ENCODE assay signal across 1 cellular context in genomic region chr19:7533925-7534480, GRCh38.
A peak's percentile ranks its signal among the peaks of the same experiment; 100 is the strongest.
TF ChIP-seq lines count a peak whose summit lies in the region.

No MANE protein-coding gene starts in this region.

TF ChIP-seq in Ishikawa, 13 proteins besides CTCF, POLR2A, EP300 and RAD21 (continued from another document):
- 0 out of 2 replicates have a peak, but pooled peaks have one; percentile 16 for TF ChIP-seq USF1 (IDR thresholded peaks at IDR 0.05)
- TF ChIP-seq MAX (IDR thresholded peaks at IDR 0.05), result peak; percentile 81
- no peak for TF ChIP-seq NFIC (IDR thresholded peaks at IDR 0.05)
- no peak for TF ChIP-seq TEAD4 (IDR thresholded peaks at IDR 0.05)
- TF ChIP-seq EGR1 (IDR thresholded peaks at IDR 0.05), result peak; percentile 88
- TF ChIP-seq CREB1 (IDR thresholded peaks at IDR 0.05; ENCODE audit: low read depth), result no peak
- 0 out of 2 replicates have a peak, but pooled peaks have one; percentile 1 for TF ChIP-seq CEBPB (IDR thresholded peaks at IDR 0.05)
- no peak for TF ChIP-seq TCF12 (IDR thresholded peaks at IDR 0.05; ENCODE audit: low read depth)
